In the genomic region with DNA sequence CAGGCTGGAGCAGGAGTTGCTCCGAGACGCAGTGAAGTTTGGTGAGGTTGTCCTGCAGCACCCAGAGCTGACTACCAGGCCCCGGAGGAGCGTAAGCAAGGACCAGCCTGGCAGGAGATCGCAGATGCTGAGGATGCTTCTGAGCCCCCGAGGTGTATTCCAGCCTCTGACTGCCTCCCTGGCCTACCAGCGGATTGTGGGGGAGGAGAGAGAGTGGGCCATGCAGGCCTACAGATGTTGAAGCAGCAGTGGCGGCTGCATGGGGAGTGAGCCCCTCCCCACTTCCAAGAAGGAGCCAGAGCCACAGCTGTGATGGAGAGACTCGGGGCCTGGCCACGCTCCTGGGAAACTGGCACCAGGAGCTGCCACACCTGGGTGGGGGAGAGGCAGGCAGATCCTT, we compare ENCODE assay signal across 17 cellular contexts.
DNase-seq lines count a peak whose midpoint lies in the region; ATAC-seq, FAIRE-seq and TF ChIP-seq lines count a peak whose summit lies in the region.
"Had no signal": no experiment of that assay in that cellular context is flagged by ENCODE, and none has a peak within 500 bp of the region (broad histone marks: within the 10 kb centered on the region; RNA-seq: fewer than 3 reads in every experiment).

No MANE protein-coding gene starts in this region.

- no peak for FAIRE-seq in H1 (lab: Jason Lieb, UNC)
- FAIRE-seq: G401.6, GM19239 had no signal

- H2BK120ac ChIP-seq in H1 (replicated peaks; ENCODE audit: low read depth, low read length) = no peak overlapping the region

- POLR2A ChIA-PET in OCI-LY7 (lab: Charles Lee) = interaction anchor here (3.0 kb wide), 1 partner anchor 9 kb away, joined by 31 read pairs; no protein-coding TSS in a partner anchor
- POLR2A ChIA-PET in H1 (lab: Charles Lee; ENCODE audit: partially characterized antibody) = no interaction called here

- TF ChIP-seq EP300 in H1 (IDR thresholded peaks at IDR 0.05; ENCODE audit: borderline replicate concordance in 1 of 2, low read depth in 2 of 2, low read length in 2 of 2) = no peak

- no peak overlapping the region for H4K5ac ChIP-seq in H1 (ENCODE audit: insufficient read length, low read depth, low read length)

- peak overlapping the region in 6 of 7 donors; percentile 88 to 99 (median 94) for H3K27ac Mint-ChIP-seq in CD14-positive monocyte
- H3K27ac Mint-ChIP-seq: CD8-positive, alpha-beta T cell; HFFc6 had no signal

- no peak overlapping the region for H3K23ac ChIP-seq in H1 (ENCODE audit: insufficient read length)

- 86% methylated on average over 10 of the region's 10 CpGs; no CpG with 5 or more reads in 1 of the 2 experiments for WGBS in H1 (ENCODE audit: extremely low coverage in 1 of 2, insufficient coverage in 1 of 2, insufficient read length in 1 of 2, insufficient replicate concordance in 2 of 2, low coverage in 1 of 2, low lambda C conversion rate in 2 of 2, missing lambda C conversion rate in 1 of 2), 2 experiments
- 94% methylated on average over 10 of the region's 10 CpGs for WGBS in lower leg skin, 2 donors

- H2AFZ ChIP-seq in OCI-LY7 (ENCODE audit: low read length) (no peak overlapping the region), H1 (ENCODE audit: low read length) (no peak overlapping the region)

- CTCF ChIA-PET in OCI-LY7 (lab: Charles Lee; ENCODE audit: unreplicated experiment) (interaction anchor here (1.2 to 2.3 kb wide), 2 partner anchors 7 to 11 kb away, joined by 6 to 8 read pairs; no protein-coding TSS in a partner anchor), H1 (lab: Charles Lee; ENCODE audit: partially characterized antibody) (interaction anchor here (1.0 to 1.6 kb wide), 3 partner anchors 121 to 212 kb away, joined by 3 to 4 read pairs (median 4); no protein-coding TSS in a partner anchor)

- H2BK20ac ChIP-seq in H1 (ENCODE audit: low read length) = no peak overlapping the region

- H3K4ac ChIP-seq in H1 (replicated peaks; ENCODE audit: insufficient read length, low read depth, low read length) = no peak overlapping the region

- H3K36me3 ChIP-seq in H7 (replicated peaks; ENCODE audit: control insufficient read depth, insufficient read depth, low read length) (no peaks in the 10 kb centered on the region), OCI-LY7 (ENCODE audit: insufficient read depth, low read length) (no peaks in the 10 kb centered on the region), H1 (ENCODE audit: control insufficient read depth in 2 of 4, insufficient read depth in 4 of 4, low read length in 3 of 4) (no peaks in the 10 kb centered on the region), MG63 (no peaks in the 10 kb centered on the region)
- H3K36me3 ChIP-seq: BLaER1 had no signal

- H3K9me3 Mint-ChIP-seq in CD14-positive monocyte = peaks cover 0 to 3% (median 0%) of the 10 kb centered on the region in 7 donors
- H3K9me3 Mint-ChIP-seq: CD8-positive, alpha-beta T cell; HFFc6 had no signal

- ATAC-seq in HG02885 (IDR thresholded peaks at IDR 0.05; ENCODE audit: poor library complexity, unreplicated experiment) = no peak
- ATAC-seq: CD8-positive, alpha-beta T cell had no signal

- TF ChIP-seq CTCF in CD14-positive monocyte (IDR thresholded peaks at IDR 0.05) = no peak
- no peak for TF ChIP-seq CTCF in OCI-LY7 (conservative IDR thresholded peaks at IDR 0.05; ENCODE audit: low read length)
- TF ChIP-seq CTCF in H1 (IDR thresholded peaks at IDR 0.05; ENCODE audit: control extremely low read depth in 1 of 3, insufficient read depth in 1 of 3, low read depth in 1 of 3, low read length in 3 of 3) = no peak
- TF ChIP-seq CTCF in lower leg skin (IDR thresholded peaks at IDR 0.05) = no peak

- TF ChIP-seq RAD21 in H1 (IDR thresholded peaks at IDR 0.05 in 1 of 2, conservative IDR thresholded peaks at IDR 0.05 in 1 of 2; ENCODE audit: low read depth in 2 of 2, low read length in 2 of 2) = no peak

- BruUV-seq in OCI-LY7 (replicated peaks; lab: Mats Ljungman, UMichigan) = no TSS peak

- no peaks in the 10 kb centered on the region for H3K79me2 ChIP-seq in OCI-LY7 (ENCODE audit: insufficient read depth, low read depth, low read length)
- no peaks in the 10 kb centered on the region for H3K79me2 ChIP-seq in H1 (ENCODE audit: control insufficient read depth in 1 of 2, insufficient read depth in 2 of 2, low read length in 2 of 2)

- H3K4me2 ChIP-seq in OCI-LY7 (ENCODE audit: low read length) (0 out of 2 replicates have a peak overlapping the region, but pooled peaks have one; percentile 59), H1 (ENCODE audit: insufficient read depth in 1 of 2, low read depth in 2 of 2, low read length in 2 of 2) (no peak overlapping the region)
- H3K4me2 ChIP-seq: BLaER1 had no signal

- H3K4me3 Mint-ChIP-seq in CD14-positive monocyte = peak overlapping the region in 1 of 2 donors; percentile 80
- H3K4me3 Mint-ChIP-seq: CD8-positive, alpha-beta T cell; HFFc6 had no signal

- peak overlapping the region; percentile 39; the same call in 1 of the 2 replicates for H2AK5ac ChIP-seq in H1 (ENCODE audit: low read depth, low read length)

- H3K18ac ChIP-seq in H1 (ENCODE audit: extremely low read depth, low read length) = no peak overlapping the region

- H3K4me3 ChIP-seq in H7 (ENCODE audit: insufficient read depth, low read depth, low read length) (no peak overlapping the region), OCI-LY7 (ENCODE audit: low read depth, low read length, poor library complexity, severe bottlenecking) (no peak overlapping the region), H1 (ENCODE audit: extremely low read depth in 1 of 4, insufficient read depth in 2 of 4, low read depth in 3 of 4, low read length in 4 of 4) (no peak overlapping the region), lower leg skin (ENCODE audit: low read depth, poor library complexity, severe bottlenecking) (no peak overlapping the region), MG63 (no peak overlapping the region)
- H3K4me3 ChIP-seq: BLaER1 had no signal

- TF ChIP-seq POLR2A in H1 (IDR thresholded peaks at IDR 0.05; ENCODE audit: control extremely low read depth in 1 of 2, low read depth in 2 of 2, low read length in 2 of 2) (no peak), lower leg skin (IDR thresholded peaks at IDR 0.05) (no peak)

- H3K4me1 Mint-ChIP-seq in CD14-positive monocyte = peaks cover 40% of the 10 kb centered on the region

- H3K27ac ChIP-seq in OCI-LY7 (ENCODE audit: low read depth, low read length, poor library complexity, severe bottlenecking) (no peak overlapping the region), H1 (ENCODE audit: low read depth, low read length) (no peak overlapping the region)
- H3K27ac ChIP-seq: BLaER1 had no signal

- H3K56ac ChIP-seq in H1 (replicated peaks; ENCODE audit: insufficient read length, low read depth, low read length) = no peak overlapping the region

- H3K9me2 ChIP-seq in OCI-LY7 (ENCODE audit: insufficient read depth, low read length) = no peaks in the 10 kb centered on the region

- DNase-seq in CD14-positive monocyte (ENCODE audit: low spot score) (no peak), H7 (peak; percentile 14), OCI-LY7 (ENCODE audit: low spot score) (no peak), H1 (ENCODE audit: low read depth in 1 of 2, low spot score in 2 of 2) (no peak), lower leg skin (ENCODE audit: low spot score in 2 of 2) (no peak), SIG-M5 treated with dmso at 0.1 percent for 504 hours (lab: John Stamatoyannopoulos, UW; ENCODE audit: unreplicated experiment) (no peak), MG63 (no peak)
- DNase-seq: 8988T; Calu3; CD8-positive, alpha-beta T cell; DMS79 treated with DMSO at 0.1 percent for 48 hours; HCEC 1CT; HFFc6 had no signal

- H3K4me1 ChIP-seq in OCI-LY7 (ENCODE audit: insufficient read depth, low read length, poor library complexity, severe bottlenecking) = peaks cover 75% of the 10 kb centered on the region
- no peaks in the 10 kb centered on the region; a peak in 1 of 7 replicates for H3K4me1 ChIP-seq in H1 (replicated peaks in 1 of 4; ENCODE audit: control insufficient read depth in 3 of 4, insufficient read depth in 4 of 4, low read length in 3 of 4)

- no peak overlapping the region for H4K91ac ChIP-seq in H1 (replicated peaks; ENCODE audit: insufficient read length, low read length)

- no peak overlapping the region for H3K14ac ChIP-seq in H1 (ENCODE audit: insufficient read length)

- intact Hi-C loops in CD14-positive monocyte (cut with micrococcal nuclease) = no loop called here
- intact Hi-C loops in OCI-LY7 (cut with micrococcal nuclease; ENCODE audit: unreplicated experiment) = no loop called here
- intact Hi-C loops in lower leg skin (cut with DNase I; ENCODE audit: low total_unique reads) = no loop called here

- peaks cover 63 to 79% of the 10 kb centered on the region in 2 donors for H3K36me3 Mint-ChIP-seq in CD14-positive monocyte
- H3K36me3 Mint-ChIP-seq: CD8-positive, alpha-beta T cell had no signal

- H3K27me3 ChIP-seq in H7 (ENCODE audit: control insufficient read depth, insufficient read depth, low read length) (peaks cover 1% of the 10 kb centered on the region; the same call in 1 of the 2 replicates), H1 (replicated peaks in 1 of 4; ENCODE audit: control insufficient read depth in 3 of 4, extremely low read depth in 1 of 4, insufficient read depth in 3 of 4, low read length in 3 of 4) (no peaks in the 10 kb centered on the region; a peak in 1 of 7 replicates), MG63 (no peaks in the 10 kb centered on the region)
- H3K27me3 ChIP-seq: BLaER1 had no signal

- H2BK12ac ChIP-seq in H1 (ENCODE audit: low read depth, low read length) = no peak overlapping the region

- no peaks in the 10 kb centered on the region for H3K9me3 ChIP-seq in OCI-LY7 (ENCODE audit: low read length)
- no peaks in the 10 kb centered on the region for H3K9me3 ChIP-seq in H1 (ENCODE audit: insufficient read depth in 2 of 2, low read depth in 1 of 2, low read length in 1 of 2)
- H3K9me3 ChIP-seq in MG63 = no peaks in the 10 kb centered on the region
- H3K9me3 ChIP-seq: BLaER1 had no signal

- H4K8ac ChIP-seq in H1 (ENCODE audit: extremely low read depth, insufficient read depth, low read length) = no peak overlapping the region

- H2BK15ac ChIP-seq in H1 (ENCODE audit: low read length) = no peak overlapping the region

- H2BK5ac ChIP-seq in H1 (ENCODE audit: low read depth, low read length) = no peak overlapping the region

- H3K23me2 ChIP-seq in H1 (ENCODE audit: low read depth, low read length) = no peaks in the 10 kb centered on the region

- H3K27me3 Mint-ChIP-seq in CD14-positive monocyte (ENCODE audit: low read depth in 3 of 3) = peaks cover 3 to 8% (median 4%) of the 10 kb centered on the region in 3 donors

- H3K9ac ChIP-seq in H1 (replicated peaks in 1 of 4; ENCODE audit: extremely low read depth in 1 of 4, low read depth in 3 of 4, low read length in 3 of 4) = no peak overlapping the region
- H3K9ac ChIP-seq: BLaER1 had no signal

- no peaks in the 10 kb centered on the region for H3K79me1 ChIP-seq in H1 (ENCODE audit: low read depth, low read length)

- H4K20me1 ChIP-seq in OCI-LY7 (ENCODE audit: insufficient read depth, low read length) = no peaks in the 10 kb centered on the region
- H4K20me1 ChIP-seq in H1 (replicated peaks in 1 of 2; ENCODE audit: control insufficient read depth in 1 of 2, insufficient read depth in 2 of 2, low read length in 2 of 2) = no peaks in the 10 kb centered on the region
- H4K20me1 ChIP-seq: BLaER1 had no signal

TF ChIP-seq in H1, 55 proteins besides CTCF, POLR2A, EP300 and RAD21 (continues in another document):
- TF ChIP-seq KDM5A (IDR thresholded peaks at IDR 0.05; ENCODE audit: low read length) (no peak), CREB1 (IDR thresholded peaks at IDR 0.05) (no peak), TAF7 (optimal IDR thresholded peaks at IDR 0.05; ENCODE audit: borderline replicate concordance, low read depth, low read length) (no peak)
